ENCODE assay signal across 17 cellular contexts in the genomic region with DNA sequence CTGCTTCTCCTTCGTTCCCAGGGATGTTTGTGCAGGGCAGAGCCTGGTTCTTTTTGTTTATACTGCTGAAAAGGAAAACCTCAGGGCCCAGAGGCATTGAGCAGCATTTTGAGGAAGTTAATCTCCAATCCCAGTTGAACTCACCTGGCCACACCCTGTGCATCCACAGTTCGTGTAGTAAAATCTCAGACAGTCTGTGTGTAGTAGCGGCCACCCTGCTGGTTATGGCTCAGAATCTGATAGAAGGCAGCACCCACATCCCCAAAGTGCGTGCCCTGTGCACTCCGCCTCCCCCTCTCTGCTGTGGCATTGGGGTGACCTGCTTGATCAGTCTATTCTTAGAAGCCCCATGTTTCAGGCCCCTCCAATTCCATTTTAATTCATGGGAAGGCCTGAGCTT. TPM values are rescaled to one million over a fixed set of nuclear protein-coding genes. Genes with fewer than 3 reads are reported as not detected.
DNase-seq lines count a peak whose midpoint lies in the region; ATAC-seq, FAIRE-seq and TF ChIP-seq lines count a peak whose summit lies in the region.
"Had no signal": no experiment of that assay in that cellular context is flagged by ENCODE, and none has a peak within 500 bp of the region (broad histone marks: within the 10 kb centered on the region; RNA-seq: fewer than 3 reads in every experiment).

No MANE protein-coding gene starts in this region.

- peaks cover 80 to 94% of the 10 kb centered on the region in 2 donors for H3K36me3 Mint-ChIP-seq in CD4-positive, alpha-beta memory T cell
- peaks cover 24% of the 10 kb centered on the region for H3K36me3 Mint-ChIP-seq in activated naive CD8-positive, alpha-beta T cell treated with anti-CD3 and anti-CD28 coated beads for 36 hours
- peaks cover 23 to 82% (median 34%) of the 10 kb centered on the region in 5 donors for H3K36me3 Mint-ChIP-seq in naive thymus-derived CD4-positive, alpha-beta T cell
- peaks cover 32% of the 10 kb centered on the region for H3K36me3 Mint-ChIP-seq in chondrocyte (ENCODE audit: low read depth)

- peak in 1 of 5 donors; percentile 43 for DNase-seq in CD4-positive, alpha-beta memory T cell
- DNase-seq in activated naive CD8-positive, alpha-beta T cell treated with anti-CD3 and anti-CD28 coated beads for 36 hours, result no peak
- DNase-seq in naive thymus-derived CD4-positive, alpha-beta T cell, result no peak
- DNase-seq in KG1 (lab: John Stamatoyannopoulos, UW) (no peak), HepG2 (ENCODE audit: low spot score) (no peak), NOMO-1 treated with DMSO at 0.1 percent for 48 hours (lab: John Stamatoyannopoulos, UW; ENCODE audit: unreplicated experiment) (no peak), chondrocyte (ENCODE audit: low spot score) (no peak)
- DNase-seq: endodermal cell, GF-D8, H7, NCI-H1105 treated with DMSO at 0.1 percent for 48 hours, NCI-H446 treated with DMSO at 0.1 percent for 48 hours had no signal

- H3K4me2 ChIP-seq in KMS-11 (peak overlapping the region; percentile 49; the same call in 1 of the 2 replicates), HepG2 (ENCODE audit: low read depth, low read length) (no peak overlapping the region)
- H3K4me2 ChIP-seq: smooth muscle cell had no signal

- no peak overlapping the region for H3K9ac ChIP-seq in KMS-11
- H3K9ac ChIP-seq in HepG2 (ENCODE audit: insufficient read depth, low read depth, low read length), result no peak overlapping the region

- peaks cover 72 to 99% (median 93%) of the 10 kb centered on the region in 4 donors for H3K4me1 Mint-ChIP-seq in CD4-positive, alpha-beta memory T cell
- H3K4me1 Mint-ChIP-seq in activated naive CD8-positive, alpha-beta T cell treated with anti-CD3 and anti-CD28 coated beads for 36 hours, result peaks cover 52% of the 10 kb centered on the region
- peaks cover 71 to 100% (median 96%) of the 10 kb centered on the region in 7 donors for H3K4me1 Mint-ChIP-seq in naive thymus-derived CD4-positive, alpha-beta T cell
- peaks cover 18% of the 10 kb centered on the region for H3K4me1 Mint-ChIP-seq in chondrocyte (ENCODE audit: low read depth)
- H3K4me1 Mint-ChIP-seq: endodermal cell had no signal

- H3K4me3 Mint-ChIP-seq in CD4-positive, alpha-beta memory T cell, result peak overlapping the region; percentile 65 to 86 (median 78)
- no peak overlapping the region for H3K4me3 Mint-ChIP-seq in activated naive CD8-positive, alpha-beta T cell treated with anti-CD3 and anti-CD28 coated beads for 36 hours
- peak overlapping the region; percentile 63 to 92 (median 77) for H3K4me3 Mint-ChIP-seq in naive thymus-derived CD4-positive, alpha-beta T cell
- no peak overlapping the region for H3K4me3 Mint-ChIP-seq in chondrocyte (ENCODE audit: unreplicated experiment)
- H3K4me3 Mint-ChIP-seq: endodermal cell had no signal

- 53% methylated on average over 4 of the region's 5 CpGs for WGBS in HepG2 (ENCODE audit: low lambda C conversion rate)

- peak overlapping the region; percentile 47 for H3K27ac ChIP-seq in CD4-positive, alpha-beta memory T cell (ENCODE audit: low read depth, low read length)
- no peak overlapping the region for H3K27ac ChIP-seq in KMS-11
- H3K27ac ChIP-seq in naive thymus-derived CD4-positive, alpha-beta T cell (ENCODE audit: low read depth, low read length), result peak overlapping the region; percentile 40
- H3K27ac ChIP-seq in HepG2 (ENCODE audit: extremely low read length, insufficient read depth, low read length), result no peak overlapping the region
- H3K27ac ChIP-seq: thoracic aorta had no signal

- peaks cover 75% of the 10 kb centered on the region for H3K36me3 ChIP-seq in CD4-positive, alpha-beta memory T cell (ENCODE audit: insufficient read depth, low read length)
- H3K36me3 ChIP-seq in KMS-11 (ENCODE audit: insufficient read depth) (no peaks in the 10 kb centered on the region), HepG2 (replicated peaks in 1 of 2; ENCODE audit: control insufficient read depth in 1 of 2, insufficient read depth in 2 of 2, low read length in 2 of 2) (no peaks in the 10 kb centered on the region)
- H3K36me3 ChIP-seq in naive thymus-derived CD4-positive, alpha-beta T cell (ENCODE audit: control insufficient read depth in 2 of 3, insufficient read depth in 3 of 3, low read length in 3 of 3), result peaks cover 19 to 81% (median 23%) of the 10 kb centered on the region in 3 experiments

- in situ Hi-C loops in HepG2 (cut with HindIII; ENCODE audit: extremely low pct_ligation_motif_present, low pct_unique_long_range_greater_than_20kb), result no loop called here

- H3K4me1 ChIP-seq in CD4-positive, alpha-beta memory T cell (ENCODE audit: insufficient read depth, low read length), result peaks cover 100% of the 10 kb centered on the region
- peaks cover 18% of the 10 kb centered on the region for H3K4me1 ChIP-seq in KMS-11 (ENCODE audit: low read depth, poor library complexity, severe bottlenecking)
- peaks cover 45 to 75% of the 10 kb centered on the region in 2 donors for H3K4me1 ChIP-seq in naive thymus-derived CD4-positive, alpha-beta T cell (ENCODE audit: control insufficient read depth in 2 of 2, insufficient read depth in 2 of 2, low read length in 2 of 2)
- H3K4me1 ChIP-seq in HepG2 (ENCODE audit: insufficient read depth, low read length), result peaks cover 15% of the 10 kb centered on the region

- H3K4me3 ChIP-seq in CD4-positive, alpha-beta memory T cell (ENCODE audit: low read length in 2 of 2), result peak overlapping the region; percentile 29 to 34
- H3K4me3 ChIP-seq in KMS-11 (IDR thresholded peaks at IDR 0.05; ENCODE audit: insufficient read depth, low read depth, low read length) (no peak overlapping the region), HepG2 (replicated peaks in 1 of 3; ENCODE audit: insufficient read depth in 1 of 3, low read depth in 2 of 3, low read length in 3 of 3) (no peak overlapping the region)
- peak overlapping the region; percentile 5 for H3K4me3 ChIP-seq in naive thymus-derived CD4-positive, alpha-beta T cell (ENCODE audit: low read length)
- H3K4me3 ChIP-seq: smooth muscle cell, thoracic aorta had no signal

- BruUV-seq in HepG2 (replicated peaks; lab: Mats Ljungman, UMichigan), result no TSS peak

- POLR2A ChIA-PET in CD4-positive, alpha-beta memory T cell (lab: Charles Lee; ENCODE audit: partially characterized antibody), result interaction anchor here (1.0 to 7.0 kb wide), 8 partner anchors 7 to 279 kb away, joined by 3 to 105 read pairs (median 8); a partner anchor contains a TSS
- POLR2A ChIA-PET in naive thymus-derived CD4-positive, alpha-beta T cell (lab: Charles Lee), result interaction anchor here (1.1 to 5.5 kb wide), 2 partner anchors 10 to 19 kb away, joined by 4 to 39 read pairs; a partner anchor contains a TSS
- POLR2A ChIA-PET in HepG2 (lab: Yijun Ruan, JAX), result no interaction called here

- no peak for TF ChIP-seq CTCF in KMS-11 (conservative IDR thresholded peaks at IDR 0.05; ENCODE audit: low read depth, low read length)
- no peak for TF ChIP-seq CTCF in HepG2 (CRISPR knock-in tag; IDR thresholded peaks at IDR 0.05)
- no peak for TF ChIP-seq CTCF in chondrocyte (IDR thresholded peaks at IDR 0.05)

- no peak for TF ChIP-seq RAD21 in HepG2 (CRISPR knock-in tag; IDR thresholded peaks at IDR 0.05)

- H2AFZ ChIP-seq in KMS-11 (ENCODE audit: low read depth) (no peak overlapping the region), HepG2 (ENCODE audit: low read length) (no peak overlapping the region)

- CTCF ChIA-PET in CD4-positive, alpha-beta memory T cell (lab: Charles Lee; ENCODE audit: partially characterized antibody), result interaction anchor here (1.0 to 5.9 kb wide), 6 partner anchors 7 to 290 kb away, joined by 3 to 56 read pairs (median 10); a partner anchor contains a TSS
- CTCF ChIA-PET in naive thymus-derived CD4-positive, alpha-beta T cell (lab: Charles Lee), result interaction anchor here (2.0 to 4.1 kb wide), 3 partner anchors 11 to 204 kb away, joined by 5 to 23 read pairs (median 14); a partner anchor contains a TSS
- CTCF ChIA-PET in HepG2 (lab: Yijun Ruan, JAX; ENCODE audit: low intra/inter-chr PET ratio, low total read pairs), result no interaction called here

- ATAC-seq in naive thymus-derived CD4-positive, alpha-beta T cell, result no peak
- no peak for ATAC-seq in HepG2
- ATAC-seq: Panc1 had no signal

- H3K27me3 Mint-ChIP-seq in CD4-positive, alpha-beta memory T cell, result no peaks in the 10 kb centered on the region
- no peaks in the 10 kb centered on the region for H3K27me3 Mint-ChIP-seq in activated naive CD8-positive, alpha-beta T cell treated with anti-CD3 and anti-CD28 coated beads for 36 hours
- no peaks in the 10 kb centered on the region for H3K27me3 Mint-ChIP-seq in naive thymus-derived CD4-positive, alpha-beta T cell
- no peaks in the 10 kb centered on the region for H3K27me3 Mint-ChIP-seq in chondrocyte (ENCODE audit: low read depth)

- H3K27me3 ChIP-seq in CD4-positive, alpha-beta memory T cell (ENCODE audit: insufficient read depth, low read length), result no peaks in the 10 kb centered on the region
- H3K27me3 ChIP-seq in KMS-11 (ENCODE audit: insufficient read depth, low read depth), result no peaks in the 10 kb centered on the region
- no peaks in the 10 kb centered on the region for H3K27me3 ChIP-seq in naive thymus-derived CD4-positive, alpha-beta T cell (ENCODE audit: control insufficient read depth in 2 of 2, insufficient read depth in 2 of 2, low read length in 2 of 2)
- no peaks in the 10 kb centered on the region for H3K27me3 ChIP-seq in HepG2 (ENCODE audit: control insufficient read depth in 1 of 2, insufficient read depth in 2 of 2, low read length in 2 of 2)

- H3K9me3 Mint-ChIP-seq in CD4-positive, alpha-beta memory T cell, result no peaks in the 10 kb centered on the region
- no peaks in the 10 kb centered on the region for H3K9me3 Mint-ChIP-seq in activated naive CD8-positive, alpha-beta T cell treated with anti-CD3 and anti-CD28 coated beads for 36 hours
- H3K9me3 Mint-ChIP-seq in naive thymus-derived CD4-positive, alpha-beta T cell, result no peaks in the 10 kb centered on the region
- no peaks in the 10 kb centered on the region for H3K9me3 Mint-ChIP-seq in chondrocyte (ENCODE audit: low read depth)
- H3K9me3 Mint-ChIP-seq: brain, endodermal cell had no signal

- H3K79me2 ChIP-seq in KMS-11 (ENCODE audit: insufficient read depth, low read depth) (no peaks in the 10 kb centered on the region), HepG2 (ENCODE audit: insufficient read depth, low read length) (no peaks in the 10 kb centered on the region)

- no peak for TF ChIP-seq POLR2A in HepG2 (IDR thresholded peaks at IDR 0.05; ENCODE audit: insufficient read depth in 1 of 2, low read depth in 2 of 2, low read length in 2 of 2)

- H3K9me3 ChIP-seq in CD4-positive, alpha-beta memory T cell (ENCODE audit: control insufficient read depth in 1 of 2, low read length in 2 of 2), result no peaks in the 10 kb centered on the region
- no peaks in the 10 kb centered on the region for H3K9me3 ChIP-seq in naive thymus-derived CD4-positive, alpha-beta T cell (ENCODE audit: control insufficient read depth in 2 of 3, low read length in 3 of 3)
- no peaks in the 10 kb centered on the region for H3K9me3 ChIP-seq in HepG2 (ENCODE audit: low read length)
- H3K9me3 ChIP-seq: thoracic aorta had no signal

- TF ChIP-seq EP300 in HepG2 (IDR thresholded peaks at IDR 0.05; ENCODE audit: low read depth in 2 of 2, low read length in 2 of 2) (no peak), HepG2 (CRISPR knock-in tag; IDR thresholded peaks at IDR 0.05; ENCODE audit: borderline replicate concordance) (no peak)

- H4K20me1 ChIP-seq in KMS-11 (ENCODE audit: insufficient read depth) (no peaks in the 10 kb centered on the region), HepG2 (ENCODE audit: insufficient read depth, low read length) (no peaks in the 10 kb centered on the region)

- no peak for FAIRE-seq in HepG2 (lab: Jason Lieb, UNC)

- H3K27ac Mint-ChIP-seq in CD4-positive, alpha-beta memory T cell, result peak overlapping the region; percentile 87 to 96 (median 91)
- H3K27ac Mint-ChIP-seq in activated naive CD8-positive, alpha-beta T cell treated with anti-CD3 and anti-CD28 coated beads for 36 hours, result peak overlapping the region; percentile 67
- H3K27ac Mint-ChIP-seq in naive thymus-derived CD4-positive, alpha-beta T cell, result peak overlapping the region; percentile 74 to 96 (median 89)
- no peak overlapping the region for H3K27ac Mint-ChIP-seq in chondrocyte (ENCODE audit: unreplicated experiment)
- H3K27ac Mint-ChIP-seq: endodermal cell had no signal

- intact Hi-C loops in CD4-positive, alpha-beta memory T cell (cut with micrococcal nuclease), result loop anchor here (1.0 kb wide), 1 partner anchor 7 kb away; no protein-coding TSS in a partner anchor
- intact Hi-C loops in naive thymus-derived CD4-positive, alpha-beta T cell (cut with micrococcal nuclease), result loop anchor here (1.0 to 10.0 kb wide), 4 partner anchors 7 to 1573 kb away; a partner anchor contains a TSS
- intact Hi-C loops in HepG2 (cut with micrococcal nuclease; ENCODE audit: unreplicated experiment), result no loop called here

RNA-seq across cellular contexts. Expression of a gene that starts 10.9 kb away (rescaled TPM):
- 100 to 1,000 TPM; 123 to 126 TPM for total RNA-seq in CD4-positive, alpha-beta memory T cell
- 10 to 100 TPM; 73.8 to 79.0 TPM for polyA plus RNA-seq in CD4-positive, alpha-beta memory T cell
- 1 to 10 TPM; 5.0 to 5.1 TPM for total RNA-seq in activated naive CD8-positive, alpha-beta T cell treated with anti-CD3 and anti-CD28 coated beads for 36 hours
- 100 to 1,000 TPM in 3 of 5 experiments, 10 to 100 TPM in 2; 63.1 to 125 (median 110) TPM for total RNA-seq in naive thymus-derived CD4-positive, alpha-beta T cell
- 10 to 100 TPM; 41.3 to 57.7 TPM for polyA plus RNA-seq in naive thymus-derived CD4-positive, alpha-beta T cell
- total RNA-seq in HepG2 (2016; rRNA removed; fragmentation: Illumina TruSeq; extraction: Trizol) (1.3 and 2.3 TPM in 2 replicates), chondrocyte (37.5 to 42.3 TPM (median 40.5 TPM) in 3 replicates)
- 0.26 and 0.61 TPM in 2 replicates for total RNA-seq in HepG2 (2016; cell fraction: cytosol; rRNA removed; fragmentation: Illumina TruSeq; extraction: Trizol; ENCODE audit: low read depth)
- 1.2 and 1.3 TPM in 2 replicates for total RNA-seq in HepG2 (2016; cell fraction: insoluble cytoplasmic fraction; rRNA removed; fragmentation: Illumina TruSeq; extraction: Trizol)
- total RNA-seq in HepG2 (2016; cell fraction: membrane; rRNA removed; fragmentation: Illumina TruSeq; extraction: Trizol), result 0.77 and 1.2 TPM in 2 replicates
- 1.6 and 3.2 TPM in 2 replicates for total RNA-seq in HepG2 (2016; cell fraction: nucleus; rRNA removed; fragmentation: Illumina TruSeq; extraction: Trizol)
- 0.68 and 1.1 TPM in 2 replicates for polyA plus RNA-seq in HepG2 (2011; rRNA removed)
- polyA plus RNA-seq in HepG2 (2011; cell fraction: cytosol; rRNA removed), result 0.67 and 0.88 TPM in 2 replicates
- 3.9 and 4.0 TPM in 2 replicates for polyA plus RNA-seq in HepG2 (2011; cell fraction: nucleus; rRNA removed)
- 1.4 and 2.5 TPM in 2 replicates for polyA plus RNA-seq in HepG2 (2012)
- 0.32 and 0.33 TPM in 2 replicates for polyA plus RNA-seq in HepG2 (2016; cell fraction: cytosol; fragmentation: Illumina TruSeq; extraction: Trizol; ENCODE audit: low read depth)
- 1.0 and 1.4 TPM in 2 replicates for polyA plus RNA-seq in HepG2 (2016; cell fraction: insoluble cytoplasmic fraction; fragmentation: Illumina TruSeq; extraction: Trizol; ENCODE audit: low read depth)
- 1.3 TPM in 2 replicates for polyA plus RNA-seq in HepG2 (2016; cell fraction: membrane; fragmentation: Illumina TruSeq; extraction: Trizol; ENCODE audit: low read depth)
- 4.2 and 4.5 TPM in 2 replicates for polyA plus RNA-seq in HepG2 (2016; cell fraction: nucleus; fragmentation: Illumina TruSeq; extraction: Trizol; ENCODE audit: insufficient read depth, low read depth)
- 1.1 TPM in 1 of 2 replicates, not detected in the other for polyA minus RNA-seq in HepG2 (2011; rRNA and poly(A)+ RNA removed; ENCODE audit: low replicate concordance)
- polyA minus RNA-seq in HepG2 (2011; cell fraction: cytosol; rRNA and poly(A)+ RNA removed), result 0.49 and 0.62 TPM in 2 replicates
- polyA minus RNA-seq in HepG2 (2011; cell fraction: nucleus; rRNA and poly(A)+ RNA removed), result 3.2 and 4.1 TPM in 2 replicates

Comparison
In these comparisons a context has a peak if more than half of its experiments do, and no peak if none do; other contexts are left out.
1. H3K27ac ChIP-seq: peak in CD4-positive, alpha-beta memory T cell (single experiment) and naive thymus-derived CD4-positive, alpha-beta T cell (single experiment); none in KMS-11 (single experiment) and HepG2 (single experiment).
2. H3K4me3 ChIP-seq: peak in CD4-positive, alpha-beta memory T cell (2 of 2) and naive thymus-derived CD4-positive, alpha-beta T cell (single experiment); none in KMS-11 (single experiment) and HepG2 (0 of 3).
3. H3K4me3 Mint-ChIP-seq: peak in CD4-positive, alpha-beta memory T cell (8 of 8) and naive thymus-derived CD4-positive, alpha-beta T cell (10 of 10); none in activated naive CD8-positive, alpha-beta T cell treated with anti-CD3 and anti-CD28 coated beads for 36 hours (single experiment) and chondrocyte (single experiment).